In the genomic region with DNA sequence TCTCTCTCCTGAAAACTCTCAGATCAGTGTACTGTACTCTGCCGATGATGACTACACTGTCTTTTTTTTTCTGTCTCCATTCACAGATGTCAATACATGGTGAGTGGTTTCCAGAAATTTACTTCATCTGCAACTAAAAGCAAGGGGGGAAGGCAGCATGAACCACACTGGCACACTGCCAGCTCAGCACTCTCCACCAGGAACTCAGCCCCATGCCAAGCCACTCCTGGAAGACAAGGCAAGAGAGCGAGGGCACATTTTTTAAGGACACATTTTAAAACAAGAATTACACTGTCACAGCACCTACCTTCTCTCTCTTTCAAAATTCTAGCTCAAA, we compare ENCODE assay signal across 10 cellular contexts.
DNase-seq lines count a peak whose midpoint lies in the region; ATAC-seq lines count a peak whose summit lies in the region.
"Had no signal": no experiment of that assay in that cellular context is flagged by ENCODE, and none has a peak within 500 bp of the region (broad histone marks: within the 10 kb centered on the region; RNA-seq: fewer than 3 reads in every experiment).

No MANE protein-coding gene starts in this region.

- ATAC-seq in HG03442 (IDR thresholded peaks at IDR 0.05; ENCODE audit: unreplicated experiment), result no peak
- ATAC-seq: HCT116 had no signal

- DNase-seq in AG20443 (ENCODE audit: low spot score) (peak; percentile 53), NCI-H128 (lab: John Stamatoyannopoulos, UW; ENCODE audit: unreplicated experiment) (peak; percentile 38), amniotic epithelial cell (ENCODE audit: low read depth) (peak; percentile 26), left kidney (ENCODE audit: low read depth, low spot score) (peak; percentile 27), iPS-NIHi11 (ENCODE audit: low spot score) (no peak), ecto neural progenitor cell (ENCODE audit: low spot score) (no peak)
- no peak for DNase-seq in activated CD8-positive, alpha-beta memory T cell treated with anti-CD3 and anti-CD28 coated beads, Interleukin-2, amount 50 U/mL, for 4 hours
- DNase-seq: activated effector memory CD4-positive, alpha-beta T cell treated with Interleukin-2 at 50 U/mL for 16 hours had no signal

Comparison
In these comparisons a context has a peak if more than half of its experiments do, and no peak if none do; other contexts are left out.
1. DNase-seq: peak in AG20443 (single experiment), NCI-H128 (single experiment), amniotic epithelial cell (single experiment) and left kidney (single experiment); none in iPS-NIHi11 (single experiment), ecto neural progenitor cell (single experiment) and activated CD8-positive, alpha-beta memory T cell treated with anti-CD3 and anti-CD28 coated beads, Interleukin-2, amount 50 U/mL, for 4 hours (single experiment).